ENCODE assay signal across 10 cellular contexts in the genomic region with DNA sequence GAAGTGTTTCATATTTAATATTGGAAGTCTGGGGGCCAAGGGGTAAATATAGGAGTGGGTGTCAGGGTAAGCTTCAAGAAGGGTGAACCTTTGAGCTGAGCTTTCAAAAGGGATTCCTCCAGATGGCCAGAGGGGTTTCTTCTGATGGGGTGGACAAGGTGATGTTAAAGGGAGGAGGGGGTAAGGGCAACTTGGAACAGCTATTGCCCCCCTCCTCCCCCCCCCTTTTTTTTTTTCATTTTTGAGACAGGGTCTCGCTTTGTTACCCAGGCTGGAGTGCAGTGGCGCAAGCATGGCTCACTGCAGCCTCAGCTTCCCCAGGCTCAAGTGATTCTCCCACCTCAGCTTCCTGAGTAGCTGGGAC. TPM values are rescaled to one million over a fixed set of nuclear protein-coding genes. Genes with fewer than 3 reads are reported as not detected.
A peak's percentile ranks its signal among the peaks of the same experiment; 100 is the strongest.
DNase-seq lines count a peak whose midpoint lies in the region; ATAC-seq and TF ChIP-seq lines count a peak whose summit lies in the region.
"Had no signal": no experiment of that assay in that cellular context is flagged by ENCODE, and none has a peak within 500 bp of the region (broad histone marks: within the 10 kb centered on the region; RNA-seq: fewer than 3 reads in every experiment).

No MANE protein-coding gene starts in this region.

- peaks cover 17 to 33% of the 10 kb centered on the region in 2 donors for H3K36me3 Mint-ChIP-seq in activated T-cell treated with anti-CD3 and anti-CD28 coated beads, Interleukin-2, amount 50 U/mL, for 72 hours (ENCODE audit: insufficient read depth in 2 of 2)
- H3K36me3 Mint-ChIP-seq in activated CD4-positive, alpha-beta memory T cell treated with anti-CD3 and anti-CD28 coated beads for 36 hours, result peaks cover 50% of the 10 kb centered on the region
- peaks cover 55 to 69% of the 10 kb centered on the region in 2 donors for H3K36me3 Mint-ChIP-seq in stimulated activated naive B cell treated with anti-CD40 and anti-IgM and Interleukin-4, amounts not matched to agents 10 μg/mL and 1 μg/mL and 100 μg/mL, for 72 hours

- CTCF ChIA-PET in activated CD4-positive, alpha-beta memory T cell treated with anti-CD3 and anti-CD28 coated beads for 36 hours (lab: Charles Lee), result interaction anchor here (0.8 to 1.8 kb wide), 5 partner anchors 15 to 144 kb away, joined by 3 to 10 read pairs (median 4); a partner anchor contains a TSS

- peak overlapping the region; percentile 16 for H3K27ac ChIP-seq in hepatocyte

- no peaks in the 10 kb centered on the region for H4K20me1 ChIP-seq in hepatocyte (ENCODE audit: insufficient read depth, poor library complexity, severe bottlenecking)

- no peaks in the 10 kb centered on the region for H3K9me3 Mint-ChIP-seq in activated T-cell treated with anti-CD3 and anti-CD28 coated beads, Interleukin-2, amount 50 U/mL, for 72 hours
- no peaks in the 10 kb centered on the region for H3K9me3 Mint-ChIP-seq in activated CD4-positive, alpha-beta memory T cell treated with anti-CD3 and anti-CD28 coated beads for 36 hours
- H3K9me3 Mint-ChIP-seq in stimulated activated naive B cell treated with anti-CD40 and anti-IgM and Interleukin-4, amounts not matched to agents 10 μg/mL and 1 μg/mL and 100 μg/mL, for 72 hours, result no peaks in the 10 kb centered on the region

- ATAC-seq in activated T-cell treated with anti-CD3 and anti-CD28 coated beads, Interleukin-2, amount 50 U/mL, for 72 hours (replicated peaks in 1 of 2), result no peak
- no peak for ATAC-seq in stimulated activated naive B cell treated with anti-CD40 and anti-IgM and Interleukin-4, amounts not matched to agents 10 μg/mL and 1 μg/mL and 100 μg/mL, for 72 hours (replicated peaks)
- no peak for ATAC-seq in HG03135 (IDR thresholded peaks at IDR 0.05; ENCODE audit: unreplicated experiment)

- H3K9me3 ChIP-seq in hepatocyte (ENCODE audit: low read depth), result no peaks in the 10 kb centered on the region
- H3K9me3 ChIP-seq: esophagus squamous epithelium had no signal

- POLR2A ChIA-PET in activated CD4-positive, alpha-beta memory T cell treated with anti-CD3 and anti-CD28 coated beads for 36 hours (lab: Charles Lee), result interaction anchor here (1.6 to 2.2 kb wide), 3 partner anchors 15 to 30 kb away, joined by 4 to 10 read pairs (median 4); a partner anchor contains a TSS

- H3K79me2 ChIP-seq in hepatocyte, result no peaks in the 10 kb centered on the region

- no peaks in the 10 kb centered on the region for H3K27me3 ChIP-seq in hepatocyte
- H3K27me3 ChIP-seq: esophagus squamous epithelium had no signal

- no peak overlapping the region for H3K4me3 ChIP-seq in hepatocyte
- H3K4me3 ChIP-seq: esophagus squamous epithelium had no signal

- 94% methylated on average over 2 of the region's 2 CpGs for WGBS in hepatocyte (ENCODE audit: low lambda C conversion rate, missing lambda C conversion rate)

- intact Hi-C loops in activated CD4-positive, alpha-beta memory T cell treated with anti-CD3 and anti-CD28 coated beads for 36 hours (cut with micrococcal nuclease), result loop anchor here (1.0 to 5.0 kb wide), 2 partner anchors 15 to 109 kb away; a partner anchor contains a TSS

- H3K9me2 ChIP-seq in hepatocyte (replicated peaks; ENCODE audit: insufficient read depth), result no peaks in the 10 kb centered on the region

- no peak overlapping the region for H2AFZ ChIP-seq in hepatocyte

- H3K36me3 ChIP-seq in hepatocyte (replicated peaks; ENCODE audit: insufficient read depth, low read depth), result no peaks in the 10 kb centered on the region

- no peak for TF ChIP-seq CTCF in hepatocyte (IDR thresholded peaks at IDR 0.05; ENCODE audit: poor library complexity)

- peaks cover 14% of the 10 kb centered on the region for H3K4me1 ChIP-seq in hepatocyte (ENCODE audit: insufficient read depth)

- H3K27ac Mint-ChIP-seq in activated T-cell treated with anti-CD3 and anti-CD28 coated beads, Interleukin-2, amount 50 U/mL, for 72 hours, result peak overlapping the region; percentile 96
- peak overlapping the region; percentile 83 for H3K27ac Mint-ChIP-seq in activated CD4-positive, alpha-beta memory T cell treated with anti-CD3 and anti-CD28 coated beads for 36 hours
- H3K27ac Mint-ChIP-seq in stimulated activated naive B cell treated with anti-CD40 and anti-IgM and Interleukin-4, amounts not matched to agents 10 μg/mL and 1 μg/mL and 100 μg/mL, for 72 hours, result peak overlapping the region; percentile 98

- peak overlapping the region in 1 of 2 donors; percentile 23 for H3K4me3 Mint-ChIP-seq in activated T-cell treated with anti-CD3 and anti-CD28 coated beads, Interleukin-2, amount 50 U/mL, for 72 hours
- H3K4me3 Mint-ChIP-seq in activated CD4-positive, alpha-beta memory T cell treated with anti-CD3 and anti-CD28 coated beads for 36 hours, result no peak overlapping the region
- peak overlapping the region in 1 of 2 donors; percentile 51 for H3K4me3 Mint-ChIP-seq in stimulated activated naive B cell treated with anti-CD40 and anti-IgM and Interleukin-4, amounts not matched to agents 10 μg/mL and 1 μg/mL and 100 μg/mL, for 72 hours

- no peaks in the 10 kb centered on the region for H3K27me3 Mint-ChIP-seq in activated T-cell treated with anti-CD3 and anti-CD28 coated beads, Interleukin-2, amount 50 U/mL, for 72 hours (ENCODE audit: low read depth)
- no peaks in the 10 kb centered on the region for H3K27me3 Mint-ChIP-seq in activated CD4-positive, alpha-beta memory T cell treated with anti-CD3 and anti-CD28 coated beads for 36 hours
- H3K27me3 Mint-ChIP-seq in stimulated activated naive B cell treated with anti-CD40 and anti-IgM and Interleukin-4, amounts not matched to agents 10 μg/mL and 1 μg/mL and 100 μg/mL, for 72 hours, result no peaks in the 10 kb centered on the region

- H3K4me1 Mint-ChIP-seq in activated T-cell treated with anti-CD3 and anti-CD28 coated beads, Interleukin-2, amount 50 U/mL, for 72 hours (ENCODE audit: low read depth), result peaks cover 41% of the 10 kb centered on the region
- peaks cover 36% of the 10 kb centered on the region for H3K4me1 Mint-ChIP-seq in activated CD4-positive, alpha-beta memory T cell treated with anti-CD3 and anti-CD28 coated beads for 36 hours (ENCODE audit: low read depth)
- peaks cover 53 to 76% of the 10 kb centered on the region in 2 donors for H3K4me1 Mint-ChIP-seq in stimulated activated naive B cell treated with anti-CD40 and anti-IgM and Interleukin-4, amounts not matched to agents 10 μg/mL and 1 μg/mL and 100 μg/mL, for 72 hours

- DNase-seq in activated T-cell treated with anti-CD3 and anti-CD28 coated beads, Interleukin-2, amount 50 U/mL, for 72 hours, result no peak
- DNase-seq in activated T-cell treated with anti-CD3 and anti-CD28 coated beads for 4 hours (no peak), hepatocyte (ENCODE audit: low spot score) (no peak), SK-N-DZ (ENCODE audit: low spot score) (no peak), retina (no peak)
- no peak for DNase-seq in activated CD4-positive, alpha-beta memory T cell treated with anti-CD3 and anti-CD28 coated beads for 36 hours
- DNase-seq in stimulated activated naive B cell treated with anti-CD40 and anti-IgM and Interleukin-4, amounts not matched to agents 10 μg/mL and 1 μg/mL and 100 μg/mL, for 72 hours, result no peak
- DNase-seq: DMS79 treated with DMSO at 0.1 percent for 48 hours, esophagus squamous epithelium had no signal

- no peak overlapping the region for H3K4me2 ChIP-seq in hepatocyte

RNA-seq across cellular contexts. Expression of a gene that starts 2.1 kb away (rescaled TPM):
- total RNA-seq in activated T-cell treated with anti-CD3 and anti-CD28 coated beads, Interleukin-2, amount 50 U/mL, for 72 hours, result 10 to 100 TPM; 63.6 to 75.5 TPM
- total RNA-seq in activated CD4-positive, alpha-beta memory T cell treated with anti-CD3 and anti-CD28 coated beads for 36 hours, result 10 to 100 TPM; 49.6 to 49.7 TPM
- total RNA-seq in hepatocyte, result 20.5 and 21.5 TPM in 2 replicates
- 27.4 and 52.2 TPM in 2 replicates for polyA plus RNA-seq in hepatocyte
- 15.5 and 21.4 TPM in 2 replicates for polyA plus RNA-seq in SK-N-DZ (2014; cell fraction: cytosol; rRNA removed)
- 78.7 and 91.2 TPM in 2 replicates for polyA plus RNA-seq in SK-N-DZ (2014; cell fraction: nucleus; rRNA removed)

RNA-seq across cellular contexts. Expression of a gene that starts 15.1 kb away (rescaled TPM):
- 100 to 1,000 TPM; 168 to 176 TPM for total RNA-seq in activated T-cell treated with anti-CD3 and anti-CD28 coated beads, Interleukin-2, amount 50 U/mL, for 72 hours
- 100 to 1,000 TPM; 237 to 240 TPM for total RNA-seq in activated CD4-positive, alpha-beta memory T cell treated with anti-CD3 and anti-CD28 coated beads for 36 hours
- total RNA-seq in hepatocyte, result 175 and 182 TPM in 2 replicates
- 132 and 149 TPM in 2 replicates for polyA plus RNA-seq in hepatocyte
- polyA plus RNA-seq in SK-N-DZ (2014; cell fraction: cytosol; rRNA removed), result 306 and 380 TPM in 2 replicates
- polyA plus RNA-seq in SK-N-DZ (2014; cell fraction: nucleus; rRNA removed), result 91.5 and 131 TPM in 2 replicates

RNA-seq across cellular contexts. Expression of a gene that starts 15.7 kb away (rescaled TPM):
- total RNA-seq in activated T-cell treated with anti-CD3 and anti-CD28 coated beads, Interleukin-2, amount 50 U/mL, for 72 hours, result 100 to 1,000 TPM; 105 to 112 TPM
- 10 to 100 TPM; 86.9 to 92.1 TPM for total RNA-seq in activated CD4-positive, alpha-beta memory T cell treated with anti-CD3 and anti-CD28 coated beads for 36 hours
- 65.5 and 70.4 TPM in 2 replicates for total RNA-seq in hepatocyte
- 55.5 and 61.2 TPM in 2 replicates for polyA plus RNA-seq in hepatocyte
- polyA plus RNA-seq in SK-N-DZ (2014; cell fraction: cytosol; rRNA removed), result 141 and 146 TPM in 2 replicates
- 97.5 and 104 TPM in 2 replicates for polyA plus RNA-seq in SK-N-DZ (2014; cell fraction: nucleus; rRNA removed)

RNA-seq across cellular contexts. Expression of a gene that starts 35.8 kb away (rescaled TPM):
- 10 to 100 TPM; 40.1 to 53.7 TPM for total RNA-seq in activated T-cell treated with anti-CD3 and anti-CD28 coated beads, Interleukin-2, amount 50 U/mL, for 72 hours
- total RNA-seq in activated CD4-positive, alpha-beta memory T cell treated with anti-CD3 and anti-CD28 coated beads for 36 hours, result 10 to 100 TPM; 79.0 to 80.8 TPM
- total RNA-seq in hepatocyte, result 37.4 and 38.7 TPM in 2 replicates
- 74.7 and 82.3 TPM in 2 replicates for polyA plus RNA-seq in hepatocyte
- polyA plus RNA-seq in SK-N-DZ (2014; cell fraction: cytosol; rRNA removed), result 115 and 135 TPM in 2 replicates
- polyA plus RNA-seq in SK-N-DZ (2014; cell fraction: nucleus; rRNA removed), result 94.1 and 109 TPM in 2 replicates

RNA-seq across cellular contexts. Expression of a gene that starts 38.2 kb away (rescaled TPM):
- total RNA-seq in activated T-cell treated with anti-CD3 and anti-CD28 coated beads, Interleukin-2, amount 50 U/mL, for 72 hours, result 10 to 100 TPM; 38.6 to 47.4 TPM
- total RNA-seq in activated CD4-positive, alpha-beta memory T cell treated with anti-CD3 and anti-CD28 coated beads for 36 hours, result 10 to 100 TPM; 48.2 to 51.9 TPM
- 9.7 and 11.8 TPM in 2 replicates for total RNA-seq in hepatocyte
- 12.4 and 16.1 TPM in 2 replicates for polyA plus RNA-seq in hepatocyte
- 69.5 and 83.7 TPM in 2 replicates for polyA plus RNA-seq in SK-N-DZ (2014; cell fraction: cytosol; rRNA removed)
- polyA plus RNA-seq in SK-N-DZ (2014; cell fraction: nucleus; rRNA removed), result 51.1 TPM in 2 replicates
